In genomic region chr3:38165722-38166387, GRCh38 we compare ENCODE assay signal across 8 cellular contexts. TPM values are rescaled to one million over a fixed set of nuclear protein-coding genes. Genes with fewer than 3 reads are reported as not detected.
DNase-seq lines count a peak whose midpoint lies in the region; ATAC-seq and TF ChIP-seq lines count a peak whose summit lies in the region.

No MANE protein-coding gene starts in this region.

- H3K27ac ChIP-seq in BLaER1 = peak overlapping the region; percentile 99
- peak overlapping the region; percentile 63; the same call in 1 of the 2 replicates for H3K27ac ChIP-seq in GM23338 (ENCODE audit: low read depth)
- H3K27ac ChIP-seq in SK-N-MC = no peak overlapping the region
- H3K27ac ChIP-seq in esophagus muscularis mucosa (replicated peaks in 1 of 4) = peak overlapping the region; percentile 97 to 98 (median 97)

- 0 out of 3 replicates have a peak, but pooled peaks cover 4% of the 10 kb centered on the region for H3K36me3 Mint-ChIP-seq in GM23338 (ENCODE audit: low read depth)
- no peaks in the 10 kb centered on the region for H3K36me3 Mint-ChIP-seq in natural killer cell treated with Interleukin-12 subunit alpha and Interleukin-12 subunit beta and Interleukin-15 and Interleukin-18, amount 100 ng/mL, for 72 hours

- TF ChIP-seq EP300 in esophagus muscularis mucosa (IDR thresholded peaks at IDR 0.05) = no peak

- no peaks in the 10 kb centered on the region for H3K9me2 ChIP-seq in GM23338 (ENCODE audit: insufficient read depth)

- H3K4me1 ChIP-seq in BLaER1 = peaks cover 36% of the 10 kb centered on the region
- H3K4me1 ChIP-seq in GM23338 (ENCODE audit: insufficient read depth) = peaks cover 11% of the 10 kb centered on the region
- peaks cover 14 to 51% (median 48%) of the 10 kb centered on the region in 4 donors for H3K4me1 ChIP-seq in esophagus muscularis mucosa

- H3K79me2 ChIP-seq in GM23338 (replicated peaks; ENCODE audit: insufficient read depth) = peaks cover 53% of the 10 kb centered on the region

- peak overlapping the region; percentile 97 for H3K4me3 ChIP-seq in BLaER1
- H3K4me3 ChIP-seq in GM23338 = peak overlapping the region; percentile 54
- H3K4me3 ChIP-seq in SK-N-MC = peak overlapping the region; percentile 84
- peak overlapping the region; percentile 86 to 99 (median 92) for H3K4me3 ChIP-seq in esophagus muscularis mucosa

- TF ChIP-seq CTCF in GM23338 (conservative IDR thresholded peaks at IDR 0.05; ENCODE audit: low read depth in 2 of 2) = no peak
- TF ChIP-seq CTCF in esophagus muscularis mucosa (IDR thresholded peaks at IDR 0.05) = no peak

- ATAC-seq in GM23338 (peak; percentile 28), HG03097 (IDR thresholded peaks at IDR 0.05; ENCODE audit: low FRiP score, unreplicated experiment) (no peak)
- no peak for ATAC-seq in natural killer cell treated with Interleukin-12 subunit alpha and Interleukin-12 subunit beta and Interleukin-15 and Interleukin-18, amount 100 ng/mL, for 72 hours

- DNase-seq in GM23338 (ENCODE audit: low spot score) = peak; percentile 58
- DNase-seq in SK-N-MC (ENCODE audit: low read depth, low spot score) = no peak
- no peak for DNase-seq in esophagus muscularis mucosa (ENCODE audit: extremely low spot score)
- no peak for DNase-seq in natural killer cell treated with Interleukin-12 subunit alpha and Interleukin-12 subunit beta and Interleukin-15 and Interleukin-18, amount 100 ng/mL, for 72 hours (ENCODE audit: low spot score)
- DNase-seq in NCI-H1092 treated with DMSO at 0.1 percent for 48 hours (lab: John Stamatoyannopoulos, UW) = no peak
- DNase-seq in CD1c-positive myeloid dendritic cell (ENCODE audit: extremely low spot score) = no peak

- TF ChIP-seq POLR2A in esophagus muscularis mucosa (IDR thresholded peaks at IDR 0.05; ENCODE audit: low read depth) = peak; percentile 0

- H3K9me3 ChIP-seq in BLaER1 = no peaks in the 10 kb centered on the region
- no peaks in the 10 kb centered on the region for H3K9me3 ChIP-seq in SK-N-MC (ENCODE audit: low read depth, low read length)
- H3K9me3 ChIP-seq in esophagus muscularis mucosa = no peaks in the 10 kb centered on the region

- H3K27ac Mint-ChIP-seq in GM23338 = peak overlapping the region; percentile 92
- H3K27ac Mint-ChIP-seq in natural killer cell treated with Interleukin-12 subunit alpha and Interleukin-12 subunit beta and Interleukin-15 and Interleukin-18, amount 100 ng/mL, for 72 hours = peak overlapping the region; percentile 94 to 97

- H3K4me2 ChIP-seq in BLaER1 = peak overlapping the region; percentile 98
- H3K4me2 ChIP-seq in GM23338 = peak overlapping the region; percentile 81

- 0 out of 3 replicates have a peak, but pooled peaks cover 2% of the 10 kb centered on the region for H3K9me3 Mint-ChIP-seq in GM23338
- H3K9me3 Mint-ChIP-seq in natural killer cell treated with Interleukin-12 subunit alpha and Interleukin-12 subunit beta and Interleukin-15 and Interleukin-18, amount 100 ng/mL, for 72 hours = no peaks in the 10 kb centered on the region

- H3K36me3 ChIP-seq in BLaER1 (0 out of 2 replicates have a peak, but pooled peaks cover 5% of the 10 kb centered on the region), GM23338 (ENCODE audit: insufficient read depth) (no peaks in the 10 kb centered on the region), SK-N-MC (ENCODE audit: insufficient read depth, low read length) (no peaks in the 10 kb centered on the region), esophagus muscularis mucosa (no peaks in the 10 kb centered on the region)

- H3K27me3 ChIP-seq in BLaER1 (no peaks in the 10 kb centered on the region), GM23338 (ENCODE audit: insufficient read depth) (no peaks in the 10 kb centered on the region), esophagus muscularis mucosa (no peaks in the 10 kb centered on the region)

- H3K4me1 Mint-ChIP-seq in GM23338 = peaks cover 23% of the 10 kb centered on the region
- peaks cover 45 to 51% of the 10 kb centered on the region in 2 donors for H3K4me1 Mint-ChIP-seq in natural killer cell treated with Interleukin-12 subunit alpha and Interleukin-12 subunit beta and Interleukin-15 and Interleukin-18, amount 100 ng/mL, for 72 hours (ENCODE audit: low read depth in 2 of 2)

- peak overlapping the region; percentile 52 for H2AFZ ChIP-seq in GM23338

- intact Hi-C loops in esophagus muscularis mucosa (cut with DNase I) = loop anchor here (2.0 kb wide), 1 partner anchor 27 kb away; the partner anchor contains the start of gene MYD88

- peak overlapping the region; percentile 96 for H3K4me3 Mint-ChIP-seq in GM23338
- peak overlapping the region; percentile 95 for H3K4me3 Mint-ChIP-seq in natural killer cell treated with Interleukin-12 subunit alpha and Interleukin-12 subunit beta and Interleukin-15 and Interleukin-18, amount 100 ng/mL, for 72 hours

- H3K9ac ChIP-seq in BLaER1 = peak overlapping the region; percentile 97
- peak overlapping the region; percentile 89 for H3K9ac ChIP-seq in SK-N-MC (ENCODE audit: insufficient read length)

- WGBS in esophagus muscularis mucosa = 2% methylated on average over 34 of the region's 62 CpGs

- H3F3A ChIP-seq in GM23338 (replicated peaks; ENCODE audit: low read depth) = peaks cover 3% of the 10 kb centered on the region; the same call in 1 of the 2 replicates

- H4K20me1 ChIP-seq in BLaER1 = peaks cover 47% of the 10 kb centered on the region
- H4K20me1 ChIP-seq in GM23338 (replicated peaks; ENCODE audit: insufficient read depth) = peaks cover 33% of the 10 kb centered on the region

- peaks cover 16% of the 10 kb centered on the region for H3K27me3 Mint-ChIP-seq in GM23338 (ENCODE audit: insufficient read depth, low read depth, poor library complexity)
- no peaks in the 10 kb centered on the region for H3K27me3 Mint-ChIP-seq in natural killer cell treated with Interleukin-12 subunit alpha and Interleukin-12 subunit beta and Interleukin-15 and Interleukin-18, amount 100 ng/mL, for 72 hours

TF ChIP-seq in GM23338, 12 proteins besides CTCF, POLR2A, EP300 and RAD21 (continues in another document):
- TF ChIP-seq ZNF331 (CRISPR knock-in tag; IDR thresholded peaks at IDR 0.05; ENCODE audit: low read depth) = no peak
- no peak for TF ChIP-seq POLR2AphosphoS5 (IDR thresholded peaks at IDR 0.05; ENCODE audit: low read depth)
- TF ChIP-seq NANOG (IDR thresholded peaks at IDR 0.05; ENCODE audit: borderline replicate concordance) = no peak
- no peak for TF ChIP-seq ETS1 (IDR thresholded peaks at IDR 0.05)

RNA-seq across cellular contexts. Expression of gene OXSR1, which starts 0.5 kb away (rescaled TPM):
- total RNA-seq in GM23338 (2014; rRNA removed; shearing (Covaris generic)) = 39.3 and 41.1 TPM in 2 replicates
- polyA plus RNA-seq in GM23338 (2016; fragmentation: Nextera tagmentation; extraction: Ambion mirVana) = 15.5 and 16.0 TPM in 2 replicates
- total RNA-seq in esophagus muscularis mucosa = 10 to 100 TPM; 27.0 to 46.7 (median 32.9) TPM
- total RNA-seq in natural killer cell treated with Interleukin-12 subunit alpha and Interleukin-12 subunit beta and Interleukin-15 and Interleukin-18, amount 100 ng/mL, for 72 hours = 10 to 100 TPM; 59.9 to 66.8 TPM

RNA-seq across cellular contexts. Expression of gene MYD88, which starts 27.4 kb away (rescaled TPM):
- 26.0 and 42.6 TPM in 2 replicates for total RNA-seq in GM23338 (2014; rRNA removed; shearing (Covaris generic))
- 14.4 and 15.5 TPM in 2 replicates for polyA plus RNA-seq in GM23338 (2016; fragmentation: Nextera tagmentation; extraction: Ambion mirVana)
- 10 to 100 TPM; 21.2 to 38.6 (median 26.1) TPM for total RNA-seq in esophagus muscularis mucosa
- 10 to 100 TPM; 55.8 to 63.1 TPM for total RNA-seq in natural killer cell treated with Interleukin-12 subunit alpha and Interleukin-12 subunit beta and Interleukin-15 and Interleukin-18, amount 100 ng/mL, for 72 hours

RNA-seq across cellular contexts. Expression of gene ACAA1, which starts 28.9 kb away (rescaled TPM):
- total RNA-seq in GM23338 (2014; rRNA removed; shearing (Covaris generic)) = 21.4 and 23.2 TPM in 2 replicates
- 25.9 and 26.6 TPM in 2 replicates for polyA plus RNA-seq in GM23338 (2016; fragmentation: Nextera tagmentation; extraction: Ambion mirVana)
- total RNA-seq in esophagus muscularis mucosa = 10 to 100 TPM; 31.3 to 49.4 (median 39.1) TPM
- total RNA-seq in natural killer cell treated with Interleukin-12 subunit alpha and Interleukin-12 subunit beta and Interleukin-15 and Interleukin-18, amount 100 ng/mL, for 72 hours = 10 to 100 TPM; 78.6 to 88.2 TPM
